Comparison of ENCODE assay signal across 2 cellular contexts in the genomic region with DNA sequence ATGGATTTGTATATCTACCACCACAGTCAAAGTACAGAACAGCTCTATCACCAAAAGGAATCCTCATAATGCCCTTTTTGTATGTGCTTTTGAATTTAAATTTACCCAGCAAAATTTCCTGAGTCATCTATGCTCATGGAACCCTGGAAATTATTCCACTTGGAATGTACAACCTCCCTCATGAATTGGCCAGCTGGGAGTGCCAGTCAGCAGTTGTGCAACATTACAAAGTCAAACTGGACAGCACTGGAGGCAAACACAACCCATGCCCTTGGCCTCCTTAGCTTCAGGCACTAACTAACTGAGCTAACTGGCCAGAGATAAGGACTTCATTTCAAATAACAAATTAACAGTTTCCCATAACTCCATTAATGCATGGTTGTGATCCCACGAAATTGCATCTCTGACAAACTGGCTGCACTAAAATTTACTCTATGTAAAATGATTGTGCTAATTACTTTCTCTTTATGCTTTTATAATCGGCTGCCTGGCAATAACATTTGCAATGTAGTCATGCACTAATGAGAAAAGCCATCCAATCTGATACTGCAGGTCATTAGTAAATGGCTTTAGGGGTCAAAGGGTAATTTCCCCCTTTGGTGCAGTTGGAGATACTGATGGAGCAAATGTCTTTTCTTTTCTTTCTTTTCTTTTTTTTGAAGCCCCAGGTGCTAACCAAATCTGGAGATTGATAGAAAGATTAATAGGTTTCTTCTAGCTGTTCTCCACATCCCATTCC.
TF ChIP-seq lines count a peak whose summit lies in the region.

No MANE protein-coding gene starts in this region.

TF ChIP-seq in IMR-90, 13 proteins besides CTCF, POLR2A, EP300 and RAD21 (continued from another document):
- TF ChIP-seq, protein P1, sequence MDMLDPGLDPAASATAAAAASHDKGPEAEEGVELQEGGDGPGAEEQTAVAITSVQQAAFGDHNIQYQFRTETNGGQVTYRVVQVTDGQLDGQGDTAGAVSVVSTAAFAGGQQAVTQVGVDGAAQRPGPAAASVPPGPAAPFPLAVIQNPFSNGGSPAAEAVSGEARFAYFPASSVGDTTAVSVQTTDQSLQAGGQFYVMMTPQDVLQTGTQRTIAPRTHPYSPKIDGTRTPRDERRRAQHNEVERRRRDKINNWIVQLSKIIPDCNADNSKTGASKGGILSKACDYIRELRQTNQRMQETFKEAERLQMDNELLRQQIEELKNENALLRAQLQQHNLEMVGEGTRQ (IDR thresholded peaks at IDR 0.05; ENCODE audit: low read depth, low read length): no peak
- TF ChIP-seq, protein P2, sequence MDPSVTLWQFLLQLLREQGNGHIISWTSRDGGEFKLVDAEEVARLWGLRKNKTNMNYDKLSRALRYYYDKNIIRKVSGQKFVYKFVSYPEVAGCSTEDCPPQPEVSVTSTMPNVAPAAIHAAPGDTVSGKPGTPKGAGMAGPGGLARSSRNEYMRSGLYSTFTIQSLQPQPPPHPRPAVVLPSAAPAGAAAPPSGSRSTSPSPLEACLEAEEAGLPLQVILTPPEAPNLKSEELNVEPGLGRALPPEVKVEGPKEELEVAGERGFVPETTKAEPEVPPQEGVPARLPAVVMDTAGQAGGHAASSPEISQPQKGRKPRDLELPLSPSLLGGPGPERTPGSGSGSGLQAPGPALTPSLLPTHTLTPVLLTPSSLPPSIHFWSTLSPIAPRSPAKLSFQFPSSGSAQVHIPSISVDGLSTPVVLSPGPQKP (IDR thresholded peaks at IDR 0.05; ENCODE audit: borderline replicate concordance, low read depth, low read length): no peak
- no peak for TF ChIP-seq NFE2L2 (IDR thresholded peaks at IDR 0.05; ENCODE audit: low read depth, low read length)

TF ChIP-seq in liver, 16 proteins besides CTCF, POLR2A, EP300 and RAD21 (continued from another document):
- TF ChIP-seq, protein P3, sequence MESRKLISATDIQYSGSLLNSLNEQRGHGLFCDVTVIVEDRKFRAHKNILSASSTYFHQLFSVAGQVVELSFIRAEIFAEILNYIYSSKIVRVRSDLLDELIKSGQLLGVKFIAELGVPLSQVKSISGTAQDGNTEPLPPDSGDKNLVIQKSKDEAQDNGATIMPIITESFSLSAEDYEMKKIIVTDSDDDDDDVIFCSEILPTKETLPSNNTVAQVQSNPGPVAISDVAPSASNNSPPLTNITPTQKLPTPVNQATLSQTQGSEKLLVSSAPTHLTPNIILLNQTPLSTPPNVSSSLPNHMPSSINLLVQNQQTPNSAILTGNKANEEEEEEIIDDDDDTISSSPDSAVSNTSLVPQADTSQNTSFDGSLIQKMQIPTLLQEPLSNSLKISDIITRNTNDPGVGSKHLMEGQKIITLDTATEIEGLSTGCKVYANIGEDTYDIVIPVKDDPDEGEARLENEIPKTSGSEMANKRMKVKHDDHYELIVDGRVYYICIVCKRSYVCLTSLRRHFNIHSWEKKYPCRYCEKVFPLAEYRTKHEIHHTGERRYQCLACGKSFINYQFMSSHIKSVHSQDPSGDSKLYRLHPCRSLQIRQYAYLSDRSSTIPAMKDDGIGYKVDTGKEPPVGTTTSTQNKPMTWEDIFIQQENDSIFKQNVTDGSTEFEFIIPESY (IDR thresholded peaks at IDR 0.05): peak; percentile 87
- TF ChIP-seq FOXA2 (IDR thresholded peaks at IDR 0.05) (peak; percentile 35), HNF4A (conservative IDR thresholded peaks at IDR 0.05) (peak; percentile 87 to 93), FOXA1 (IDR thresholded peaks at IDR 0.05) (peak; percentile 23), GABPA (IDR thresholded peaks at IDR 0.05 in 1 of 2, conservative IDR thresholded peaks at IDR 0.05 in 1 of 2) (peak in 1 of 2 donors; percentile 41), JUND (IDR thresholded peaks at IDR 0.05) (peak in 1 of 2 donors; percentile 84), RXRA (IDR thresholded peaks at IDR 0.05) (peak; percentile 70 to 91), HNF4G (IDR thresholded peaks at IDR 0.05) (peak; percentile 61), YY1 (IDR thresholded peaks at IDR 0.05) (peak; percentile 94), NR2F2 (IDR thresholded peaks at IDR 0.05) (peak; percentile 34), EGR1 (IDR thresholded peaks at IDR 0.05; ENCODE audit: low read depth in 2 of 2) (peak in 1 of 2 donors; percentile 83)
- TF ChIP-seq, protein P4, sequence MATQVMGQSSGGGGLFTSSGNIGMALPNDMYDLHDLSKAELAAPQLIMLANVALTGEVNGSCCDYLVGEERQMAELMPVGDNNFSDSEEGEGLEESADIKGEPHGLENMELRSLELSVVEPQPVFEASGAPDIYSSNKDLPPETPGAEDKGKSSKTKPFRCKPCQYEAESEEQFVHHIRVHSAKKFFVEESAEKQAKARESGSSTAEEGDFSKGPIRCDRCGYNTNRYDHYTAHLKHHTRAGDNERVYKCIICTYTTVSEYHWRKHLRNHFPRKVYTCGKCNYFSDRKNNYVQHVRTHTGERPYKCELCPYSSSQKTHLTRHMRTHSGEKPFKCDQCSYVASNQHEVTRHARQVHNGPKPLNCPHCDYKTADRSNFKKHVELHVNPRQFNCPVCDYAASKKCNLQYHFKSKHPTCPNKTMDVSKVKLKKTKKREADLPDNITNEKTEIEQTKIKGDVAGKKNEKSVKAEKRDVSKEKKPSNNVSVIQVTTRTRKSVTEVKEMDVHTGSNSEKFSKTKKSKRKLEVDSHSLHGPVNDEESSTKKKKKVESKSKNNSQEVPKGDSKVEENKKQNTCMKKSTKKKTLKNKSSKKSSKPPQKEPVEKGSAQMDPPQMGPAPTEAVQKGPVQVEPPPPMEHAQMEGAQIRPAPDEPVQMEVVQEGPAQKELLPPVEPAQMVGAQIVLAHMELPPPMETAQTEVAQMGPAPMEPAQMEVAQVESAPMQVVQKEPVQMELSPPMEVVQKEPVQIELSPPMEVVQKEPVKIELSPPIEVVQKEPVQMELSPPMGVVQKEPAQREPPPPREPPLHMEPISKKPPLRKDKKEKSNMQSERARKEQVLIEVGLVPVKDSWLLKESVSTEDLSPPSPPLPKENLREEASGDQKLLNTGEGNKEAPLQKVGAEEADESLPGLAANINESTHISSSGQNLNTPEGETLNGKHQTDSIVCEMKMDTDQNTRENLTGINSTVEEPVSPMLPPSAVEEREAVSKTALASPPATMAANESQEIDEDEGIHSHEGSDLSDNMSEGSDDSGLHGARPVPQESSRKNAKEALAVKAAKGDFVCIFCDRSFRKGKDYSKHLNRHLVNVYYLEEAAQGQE (IDR thresholded peaks at IDR 0.05): peak; percentile 92
- TF ChIP-seq, protein P5, sequence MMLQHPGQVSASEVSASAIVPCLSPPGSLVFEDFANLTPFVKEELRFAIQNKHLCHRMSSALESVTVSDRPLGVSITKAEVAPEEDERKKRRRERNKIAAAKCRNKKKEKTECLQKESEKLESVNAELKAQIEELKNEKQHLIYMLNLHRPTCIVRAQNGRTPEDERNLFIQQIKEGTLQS (IDR thresholded peaks at IDR 0.05): peak; percentile 55
- TF ChIP-seq, protein P6, sequence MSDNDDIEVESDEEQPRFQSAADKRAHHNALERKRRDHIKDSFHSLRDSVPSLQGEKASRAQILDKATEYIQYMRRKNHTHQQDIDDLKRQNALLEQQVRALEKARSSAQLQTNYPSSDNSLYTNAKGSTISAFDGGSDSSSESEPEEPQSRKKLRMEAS (IDR thresholded peaks at IDR 0.05): peak; percentile 74
TF ChIP-seq in liver: peak in this region for 15.
